ENCODE assay signal across 27 cellular contexts in genomic region chr4:53514509-53514908, GRCh38.
"Had no signal": no experiment of that assay in that cellular context is flagged by ENCODE, and none has a peak within 500 bp of the region (broad histone marks: within the 10 kb centered on the region; RNA-seq: fewer than 3 reads in every experiment).

No MANE protein-coding gene starts in this region.

- H3K36me3 ChIP-seq: esophagus muscularis mucosa, neural progenitor cell, ovary, right atrium auricular region, sigmoid colon, stomach, thoracic aorta, transverse colon had no signal

- H3K9me3 ChIP-seq: esophagus muscularis mucosa, ovary, right atrium auricular region, sigmoid colon, stomach, thoracic aorta, transverse colon had no signal

- H3K27ac ChIP-seq: dorsolateral prefrontal cortex, epithelial cell of prostate, esophagus muscularis mucosa, foreskin keratinocyte, hepatocyte, neural progenitor cell, ovary, right atrium auricular region, sigmoid colon, skin epidermis, stomach, thoracic aorta, transverse colon had no signal

- ATAC-seq: effector memory CD8-positive, alpha-beta T cell; foreskin keratinocyte; left colon; left ventricle myocardium superior; natural killer cell treated with Interleukin-12 subunit alpha and Interleukin-12 subunit beta and Interleukin-15 and Interleukin-18, amount 100 ng/mL, for 72 hours had no signal

- DNase-seq: cortex of kidney; dorsolateral prefrontal cortex; effector memory CD8-positive, alpha-beta T cell; foreskin keratinocyte; head of caudate nucleus; left colon; left ventricle myocardium superior; mesenchymal stem cell; midbrain; nucleus accumbens; ovary; sigmoid colon; stimulated activated CD4-positive, alpha-beta T cell treated with anti-CD3 and anti-CD28 coated beads, Interleukin-2, amount 100 ng/mL, for 24 hours; stimulated activated CD4-positive, alpha-beta T cell treated with anti-CD3 and anti-CD28 coated beads, Interleukin-4, amount 100 ng/mL, for 4 hours; stimulated activated naive CD4-positive, alpha-beta T cell; stomach; substantia nigra; transverse colon had no signal

- H3K4me3 ChIP-seq: dorsolateral prefrontal cortex, esophagus muscularis mucosa, hepatocyte, lung, neural progenitor cell, ovary, right atrium auricular region, sigmoid colon, skin epidermis, stomach, thoracic aorta, transverse colon had no signal

- H2AFZ ChIP-seq: hepatocyte, neural progenitor cell had no signal

- H3K4me1 ChIP-seq: foreskin keratinocyte, neural progenitor cell, sigmoid colon, transverse colon had no signal

- H3K4me2 ChIP-seq: hepatocyte, neural progenitor cell had no signal

- H3K79me2 ChIP-seq: hepatocyte had no signal

- H3K9ac ChIP-seq: neural progenitor cell had no signal

- H3K27me3 ChIP-seq: dorsolateral prefrontal cortex, esophagus muscularis mucosa, hepatocyte, neural progenitor cell, ovary, right atrium auricular region, sigmoid colon, stomach, transverse colon had no signal
